9 cellular contexts compared by ENCODE assay signal in genomic region chr5:123209163-123210013, GRCh38.
A peak's percentile ranks its signal among the peaks of the same experiment; 100 is the strongest.
DNase-seq lines count a peak whose midpoint lies in the region; ATAC-seq, FAIRE-seq and TF ChIP-seq lines count a peak whose summit lies in the region.
"Had no signal": no experiment of that assay in that cellular context is flagged by ENCODE, and none has a peak within 500 bp of the region (broad histone marks: within the 10 kb centered on the region; RNA-seq: fewer than 3 reads in every experiment).

No MANE protein-coding gene starts in this region.

- H4K8ac ChIP-seq in H1 (ENCODE audit: extremely low read depth, insufficient read depth, low read length) = no peak overlapping the region

- CTCF ChIA-PET in H1 (lab: Charles Lee; ENCODE audit: partially characterized antibody) (interaction anchor here (1.4 kb wide), 1 partner anchor 9 kb away, joined by 4 read pairs; no protein-coding TSS in a partner anchor), T-cell (lab: Charles Lee) (no interaction called here)

- TF ChIP-seq POLR2A in H1 (IDR thresholded peaks at IDR 0.05; ENCODE audit: control extremely low read depth in 1 of 2, low read depth in 2 of 2, low read length in 2 of 2) = no peak

- no peak overlapping the region for H3K4ac ChIP-seq in H1 (replicated peaks; ENCODE audit: insufficient read length, low read depth, low read length)

- H3K4me3 ChIP-seq in cardiac muscle cell (no peak overlapping the region), H1 (ENCODE audit: extremely low read depth in 1 of 4, insufficient read depth in 2 of 4, low read depth in 3 of 4, low read length in 4 of 4) (no peak overlapping the region), aorta (ENCODE audit: low read length in 2 of 2) (no peak overlapping the region)

- H3K27ac ChIP-seq in cardiac muscle cell (peak overlapping the region; percentile 40), H1 (ENCODE audit: low read depth, low read length) (no peak overlapping the region), aorta (ENCODE audit: low read depth in 1 of 2, low read length in 2 of 2) (peak overlapping the region; percentile 33 to 48)
- H3K27ac ChIP-seq: C4-2B had no signal

- no peak overlapping the region for H2BK5ac ChIP-seq in H1 (ENCODE audit: low read depth, low read length)

- H3K4me1 ChIP-seq in cardiac muscle cell (ENCODE audit: low read depth) (peaks cover 30% of the 10 kb centered on the region), H1 (replicated peaks in 1 of 4; ENCODE audit: control insufficient read depth in 3 of 4, insufficient read depth in 4 of 4, low read length in 3 of 4) (peaks cover 0 to 3% (median 0%) of the 10 kb centered on the region in 4 experiments; a peak in 1 of 7 replicates), aorta (ENCODE audit: control insufficient read depth in 1 of 2, insufficient read depth in 2 of 2, low read length in 2 of 2) (peaks cover 0 to 4% of the 10 kb centered on the region in 2 donors)

- H3K14ac ChIP-seq in H1 (ENCODE audit: insufficient read length) = no peak overlapping the region

- H2AFZ ChIP-seq in H1 (ENCODE audit: low read length) = 0 out of 2 replicates have a peak overlapping the region, but pooled peaks have one; percentile 6

- no peaks in the 10 kb centered on the region for H4K20me1 ChIP-seq in H1 (replicated peaks in 1 of 2; ENCODE audit: control insufficient read depth in 1 of 2, insufficient read depth in 2 of 2, low read length in 2 of 2)

- no peaks in the 10 kb centered on the region for H3K23me2 ChIP-seq in H1 (ENCODE audit: low read depth, low read length)

- H3K4me1 Mint-ChIP-seq in CD14-positive monocyte = no peaks in the 10 kb centered on the region
- H3K4me1 Mint-ChIP-seq in T-cell = no peaks in the 10 kb centered on the region

- no peak overlapping the region for H3K4me2 ChIP-seq in H1 (ENCODE audit: insufficient read depth in 1 of 2, low read depth in 2 of 2, low read length in 2 of 2)

- no peaks in the 10 kb centered on the region for H3K79me2 ChIP-seq in H1 (ENCODE audit: control insufficient read depth in 1 of 2, insufficient read depth in 2 of 2, low read length in 2 of 2)

- H3K23ac ChIP-seq in H1 (ENCODE audit: insufficient read length) = no peak overlapping the region

- ATAC-seq in Right ventricle myocardium superior (ENCODE audit: poor library complexity) (no peak), aorta (ENCODE audit: low FRiP score) (peak; percentile 47), T-cell (replicated peaks in 1 of 4) (no peak)

- peak in 1 of 2 donors; percentile 89 for DNase-seq in cardiac muscle cell (ENCODE audit: low read depth in 1 of 2, low spot score in 1 of 2)
- DNase-seq in Right ventricle myocardium superior = no peak
- peak; percentile 25 for DNase-seq in HTR-8/SVneo (ENCODE audit: insufficient read length, low spot score)
- no peak for DNase-seq in H1 (ENCODE audit: low read depth in 1 of 2, low spot score in 2 of 2)
- DNase-seq in aorta = no peak
- DNase-seq in CD14-positive monocyte (ENCODE audit: low spot score) = no peak
- DNase-seq in T-cell = no peak
- DNase-seq in activated T-cell treated with anti-CD3 and anti-CD28 coated beads for 4 hours = no peak

- no peak for TF ChIP-seq RAD21 in H1 (IDR thresholded peaks at IDR 0.05 in 1 of 2, conservative IDR thresholded peaks at IDR 0.05 in 1 of 2; ENCODE audit: low read depth in 2 of 2, low read length in 2 of 2)

- H4K5ac ChIP-seq in H1 (ENCODE audit: insufficient read length, low read depth, low read length) = no peak overlapping the region

- H3K27me3 Mint-ChIP-seq in CD14-positive monocyte (ENCODE audit: low read depth in 3 of 3) (peaks cover 0 to 2% (median 0%) of the 10 kb centered on the region in 3 donors), T-cell (peaks cover 3 to 16% of the 10 kb centered on the region in 2 donors)

- POLR2A ChIA-PET in H1 (lab: Charles Lee; ENCODE audit: partially characterized antibody) (no interaction called here), T-cell (lab: Charles Lee) (interaction anchor here in 1 of 2 donors (0.6 kb wide), 1 partner anchor 1494 kb away, joined by 5 read pairs; no protein-coding TSS in a partner anchor)

- no peak overlapping the region for H3K9ac ChIP-seq in H1 (replicated peaks in 1 of 4; ENCODE audit: extremely low read depth in 1 of 4, low read depth in 3 of 4, low read length in 3 of 4)

- no peaks in the 10 kb centered on the region for H3K79me1 ChIP-seq in H1 (ENCODE audit: low read depth, low read length)

- H2BK20ac ChIP-seq in H1 (ENCODE audit: low read length) = no peak overlapping the region

- H3K9me3 Mint-ChIP-seq in CD14-positive monocyte (peaks cover 0 to 8% (median 4%) of the 10 kb centered on the region in 7 donors), T-cell (peaks cover 0 to 5% (median 2%) of the 10 kb centered on the region in 3 donors)

- WGBS in H1 (ENCODE audit: extremely low coverage in 1 of 2, insufficient coverage in 1 of 2, insufficient read length in 1 of 2, insufficient replicate concordance in 2 of 2, low coverage in 1 of 2, low lambda C conversion rate in 2 of 2, missing lambda C conversion rate in 1 of 2), 2 experiments = 84% methylated on average over 3 of the region's 3 CpGs; no CpG with 5 or more reads in 1 of the 2 experiments
- 7 to 13% methylated on average over 3 of the region's 3 CpGs for WGBS in aorta, 2 donors

- H3K18ac ChIP-seq in H1 (ENCODE audit: extremely low read depth, low read length) = no peak overlapping the region

- no peaks in the 10 kb centered on the region for H3K36me3 Mint-ChIP-seq in CD14-positive monocyte
- no peaks in the 10 kb centered on the region for H3K36me3 Mint-ChIP-seq in T-cell

- H2BK120ac ChIP-seq in H1 (replicated peaks; ENCODE audit: low read depth, low read length) = no peak overlapping the region

- TF ChIP-seq EP300 in H1 (IDR thresholded peaks at IDR 0.05; ENCODE audit: borderline replicate concordance in 1 of 2, low read depth in 2 of 2, low read length in 2 of 2) = no peak

- H2AK5ac ChIP-seq in H1 (ENCODE audit: low read depth, low read length) = no peak overlapping the region

- no peak overlapping the region for H3K4me3 Mint-ChIP-seq in CD14-positive monocyte
- H3K4me3 Mint-ChIP-seq in T-cell = no peak overlapping the region

- intact Hi-C loops in Right ventricle myocardium superior (cut with DNase I) = no loop called here
- intact Hi-C loops in aorta (cut with DNase I) = no loop called here
- intact Hi-C loops in CD14-positive monocyte (cut with micrococcal nuclease) = no loop called here

- no peak for FAIRE-seq in HTR-8/SVneo (lab: Jason Lieb, UNC)
- no peak for FAIRE-seq in H1 (lab: Jason Lieb, UNC)

- H4K91ac ChIP-seq in H1 (replicated peaks; ENCODE audit: insufficient read length, low read length) = no peak overlapping the region

- TF ChIP-seq CTCF in cardiac muscle cell (IDR thresholded peaks at IDR 0.05; ENCODE audit: low read depth, low read length) = no peak
- no peak for TF ChIP-seq CTCF in H1 (IDR thresholded peaks at IDR 0.05; ENCODE audit: control extremely low read depth in 1 of 3, insufficient read depth in 1 of 3, low read depth in 1 of 3, low read length in 3 of 3)
- no peak for TF ChIP-seq CTCF in CD14-positive monocyte (IDR thresholded peaks at IDR 0.05)

- H3K27me3 ChIP-seq in cardiac muscle cell (no peaks in the 10 kb centered on the region), H1 (replicated peaks in 1 of 4; ENCODE audit: control insufficient read depth in 3 of 4, extremely low read depth in 1 of 4, insufficient read depth in 3 of 4, low read length in 3 of 4) (no peaks in the 10 kb centered on the region), aorta (ENCODE audit: control insufficient read depth in 1 of 2, insufficient read depth in 2 of 2, low read length in 1 of 2) (no peaks in the 10 kb centered on the region)

- no peaks in the 10 kb centered on the region for H3K9me3 ChIP-seq in cardiac muscle cell (ENCODE audit: low read depth)
- no peaks in the 10 kb centered on the region for H3K9me3 ChIP-seq in H1 (ENCODE audit: insufficient read depth in 2 of 2, low read depth in 1 of 2, low read length in 1 of 2)
- no peaks in the 10 kb centered on the region for H3K9me3 ChIP-seq in aorta (ENCODE audit: control insufficient read depth, low read length)

- H3K27ac Mint-ChIP-seq in CD14-positive monocyte (no peak overlapping the region), T-cell (no peak overlapping the region)

- no peak overlapping the region for H3K56ac ChIP-seq in H1 (replicated peaks; ENCODE audit: insufficient read length, low read depth, low read length)

- H3K36me3 ChIP-seq in cardiac muscle cell = no peaks in the 10 kb centered on the region
- H3K36me3 ChIP-seq in H1 (ENCODE audit: control insufficient read depth in 2 of 4, insufficient read depth in 4 of 4, low read length in 3 of 4) = no peaks in the 10 kb centered on the region
- H3K36me3 ChIP-seq in aorta (ENCODE audit: control insufficient read depth in 1 of 2, insufficient read depth in 2 of 2, low read length in 1 of 2) = no peaks in the 10 kb centered on the region

- H2BK12ac ChIP-seq in H1 (ENCODE audit: low read depth, low read length) = no peak overlapping the region

- H2BK15ac ChIP-seq in H1 (ENCODE audit: low read length) = no peak overlapping the region

TF ChIP-seq in H1, 55 proteins besides CTCF, POLR2A, EP300 and RAD21:
- TF ChIP-seq BACH1 (IDR thresholded peaks at IDR 0.05; ENCODE audit: low read length) = 0 out of 2 replicates have a peak, but pooled peaks have one; percentile 14
- no peak for TF ChIP-seq EZH2 (IDR thresholded peaks at IDR 0.05; ENCODE audit: low read depth, low read length, severe bottlenecking)
